In genomic region chr19:2395293-2395829, GRCh38 we compare ENCODE assay signal across 1 cellular context.
A peak's percentile ranks its signal among the peaks of the same experiment; 100 is the strongest.
TF ChIP-seq lines count a peak whose summit lies in the region.

No MANE protein-coding gene starts in this region.

TF ChIP-seq in HepG2, 621 proteins besides CTCF, POLR2A, EP300 and RAD21 (continued from another document):
- TF ChIP-seq, protein P1, sequence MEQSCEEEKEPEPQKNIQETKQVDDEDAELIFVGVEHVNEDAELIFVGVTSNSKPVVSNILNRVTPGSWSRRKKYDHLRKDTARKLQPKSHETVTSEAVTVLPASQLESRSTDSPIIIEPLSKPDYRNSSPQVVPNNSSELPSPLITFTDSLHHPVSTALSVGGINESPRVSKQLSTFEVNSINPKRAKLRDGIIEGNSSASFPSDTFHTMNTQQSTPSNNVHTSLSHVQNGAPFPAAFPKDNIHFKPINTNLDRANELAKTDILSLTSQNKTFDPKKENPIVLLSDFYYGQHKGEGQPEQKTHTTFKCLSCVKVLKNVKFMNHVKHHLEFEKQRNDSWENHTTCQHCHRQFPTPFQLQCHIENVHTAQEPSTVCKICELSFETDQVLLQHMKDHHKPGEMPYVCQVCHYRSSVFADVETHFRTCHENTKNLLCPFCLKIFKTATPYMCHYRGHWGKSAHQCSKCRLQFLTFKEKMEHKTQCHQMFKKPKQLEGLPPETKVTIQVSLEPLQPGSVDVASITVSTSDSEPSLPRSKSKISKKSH (CRISPR knock-in tag; IDR thresholded peaks at IDR 0.05; ENCODE audit: borderline replicate concordance) = peak; percentile 17; the same call in 1 of the 2 replicates
- TF ChIP-seq ZNF644 (CRISPR knock-in tag; IDR thresholded peaks at IDR 0.05; ENCODE audit: low read depth) = 0 out of 2 replicates have a peak, but pooled peaks have one; percentile 13
TF ChIP-seq in HepG2: peak in this region for 48; not testable (repeated sequence) for 573.
